8 cellular contexts compared by ENCODE assay signal in the genomic region with DNA sequence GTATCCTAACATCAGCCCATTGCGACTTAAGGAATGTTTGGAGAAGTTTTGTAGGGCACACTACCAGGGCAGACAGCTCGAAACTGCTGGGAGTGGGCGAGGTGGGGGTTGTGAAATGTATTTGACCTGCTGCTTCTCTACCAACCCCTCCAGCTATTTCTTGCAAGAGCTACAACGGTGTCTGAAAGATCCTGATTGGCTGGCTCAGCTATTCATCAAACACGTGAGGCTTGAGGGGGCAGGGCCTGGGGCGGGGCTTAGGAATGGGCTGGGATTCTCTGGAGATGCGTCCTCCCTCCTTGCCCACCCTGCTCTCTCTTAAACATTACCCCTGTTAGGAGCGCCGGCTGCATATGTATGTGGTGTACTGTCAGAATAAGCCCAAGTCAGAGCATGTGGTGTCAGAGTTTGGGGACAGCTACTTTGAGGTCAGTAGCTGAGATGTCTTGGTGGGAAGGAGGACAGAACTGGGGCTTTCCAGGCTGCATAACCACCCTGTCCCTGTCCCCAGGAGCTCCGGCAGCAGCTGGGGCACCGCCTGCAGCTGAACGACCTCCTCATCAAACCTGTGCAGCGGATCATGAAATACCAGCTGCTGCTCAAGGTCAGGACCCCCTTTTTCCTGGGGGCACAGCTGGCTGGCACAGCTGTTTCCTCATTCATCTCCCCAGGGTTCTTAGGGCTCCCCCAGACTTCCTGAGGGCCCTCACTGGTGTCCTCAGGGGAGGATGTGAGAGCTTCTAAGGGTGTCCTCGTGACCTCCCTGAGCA. TPM values are rescaled to one million over a fixed set of nuclear protein-coding genes. Genes with fewer than 3 reads are reported as not detected.
DNase-seq lines count a peak whose midpoint lies in the region; ATAC-seq and TF ChIP-seq lines count a peak whose summit lies in the region.

No MANE protein-coding gene starts in this region.

- H3K79me2 ChIP-seq in GM23248 (ENCODE audit: insufficient read depth): no peaks in the 10 kb centered on the region

- H3K27ac ChIP-seq in GM23248: no peak overlapping the region
- H3K27ac ChIP-seq in esophagus squamous epithelium: no peak overlapping the region
- no peak overlapping the region for H3K27ac ChIP-seq in spleen

- H3K36me3 ChIP-seq in GM23248 (ENCODE audit: low read depth): no peaks in the 10 kb centered on the region; the same call in 1 of the 2 replicates
- peaks cover 0 to 12% (median 0%) of the 10 kb centered on the region in 3 donors for H3K36me3 ChIP-seq in esophagus squamous epithelium
- peaks cover 0 to 16% (median 0%) of the 10 kb centered on the region in 6 donors for H3K36me3 ChIP-seq in spleen

- H3K4me1 Mint-ChIP-seq in activated CD8-positive, alpha-beta T cell treated with anti-CD3 and anti-CD28 coated beads for 36 hours (ENCODE audit: low read depth): peaks cover 9% of the 10 kb centered on the region
- peaks cover 15% of the 10 kb centered on the region for H3K4me1 Mint-ChIP-seq in activated CD8-positive, alpha-beta T cell treated with anti-CD3 and anti-CD28 coated beads, Interleukin-2, amount 10 ng/mL, durations not matched to agents 7 days and 5 days (ENCODE audit: low read depth)
- peaks cover 36 to 57% (median 57%) of the 10 kb centered on the region in 3 donors for H3K4me1 Mint-ChIP-seq in naive B cell

- no peaks in the 10 kb centered on the region for H3K9me3 Mint-ChIP-seq in activated CD8-positive, alpha-beta T cell treated with anti-CD3 and anti-CD28 coated beads for 36 hours
- H3K9me3 Mint-ChIP-seq in activated CD8-positive, alpha-beta T cell treated with anti-CD3 and anti-CD28 coated beads, Interleukin-2, amount 10 ng/mL, durations not matched to agents 7 days and 5 days (ENCODE audit: insufficient read depth): no peaks in the 10 kb centered on the region
- no peaks in the 10 kb centered on the region for H3K9me3 Mint-ChIP-seq in naive B cell

- H3K4me1 ChIP-seq in GM23248 (ENCODE audit: insufficient read depth) (peaks cover 25% of the 10 kb centered on the region), esophagus squamous epithelium (peaks cover 10 to 65% (median 13%) of the 10 kb centered on the region in 3 donors), spleen (peaks cover 13 to 62% (median 47%) of the 10 kb centered on the region in 6 donors)

- no peak overlapping the region for H3K4me3 ChIP-seq in GM23248
- H3K4me3 ChIP-seq in esophagus squamous epithelium: no peak overlapping the region
- peak overlapping the region in 1 of 8 donors; percentile 24 for H3K4me3 ChIP-seq in spleen

- H4K20me1 ChIP-seq in GM23248 (ENCODE audit: insufficient read depth): no peaks in the 10 kb centered on the region

- CTCF ChIA-PET in activated CD8-positive, alpha-beta T cell treated with anti-CD3 and anti-CD28 coated beads for 36 hours (lab: Charles Lee): interaction anchor here (2.1 to 8.0 kb wide), 3 partner anchors 13 to 31 kb away, joined by 7 to 60 read pairs (median 9); no protein-coding TSS in a partner anchor
- CTCF ChIA-PET in activated CD8-positive, alpha-beta T cell treated with anti-CD3 and anti-CD28 coated beads, Interleukin-2, amount 10 ng/mL, durations not matched to agents 7 days and 5 days (lab: Charles Lee): interaction anchor here (1.0 to 4.3 kb wide), 8 partner anchors 9 to 156 kb away, joined by 3 to 28 read pairs (median 4); partner anchors contain the start of genes B4GALNT1 and GLI1

- peak; percentile 12 for ATAC-seq in activated CD8-positive, alpha-beta T cell treated with anti-CD3 and anti-CD28 coated beads for 36 hours
- no peak for ATAC-seq in activated CD8-positive, alpha-beta T cell treated with anti-CD3 and anti-CD28 coated beads, Interleukin-2, amount 10 ng/mL, durations not matched to agents 7 days and 5 days
- peak; percentile 83 to 87 for ATAC-seq in naive B cell (ENCODE audit: low read depth in 2 of 2)
- no peak for ATAC-seq in HG03025 (IDR thresholded peaks at IDR 0.05; ENCODE audit: low FRiP score, unreplicated experiment)

- H3K9me2 ChIP-seq in GM23248 (ENCODE audit: insufficient read depth): no peaks in the 10 kb centered on the region

- no peak for TF ChIP-seq CTCF in activated CD8-positive, alpha-beta T cell treated with anti-CD3 and anti-CD28 coated beads for 36 hours (IDR thresholded peaks at IDR 0.05)
- TF ChIP-seq CTCF in esophagus squamous epithelium (IDR thresholded peaks at IDR 0.05): no peak
- TF ChIP-seq CTCF in spleen (IDR thresholded peaks at IDR 0.05 in 8 of 11, conservative IDR thresholded peaks at IDR 0.05 in 3 of 11): no peak

- TF ChIP-seq POLR2A in esophagus squamous epithelium (IDR thresholded peaks at IDR 0.05) (no peak), spleen (IDR thresholded peaks at IDR 0.05) (no peak)

- H3K9ac ChIP-seq in GM23248: no peak overlapping the region

- no peaks in the 10 kb centered on the region for H3K36me3 Mint-ChIP-seq in activated CD8-positive, alpha-beta T cell treated with anti-CD3 and anti-CD28 coated beads for 36 hours (ENCODE audit: low read depth)
- no peaks in the 10 kb centered on the region for H3K36me3 Mint-ChIP-seq in activated CD8-positive, alpha-beta T cell treated with anti-CD3 and anti-CD28 coated beads, Interleukin-2, amount 10 ng/mL, durations not matched to agents 7 days and 5 days (ENCODE audit: low read depth)
- no peaks in the 10 kb centered on the region for H3K36me3 Mint-ChIP-seq in naive B cell

- 71 to 72% methylated on average over 14 of the region's 14 CpGs for WGBS in GM23248 (ENCODE audit: low coverage in 1 of 2, low lambda C conversion rate in 2 of 2, missing lambda C conversion rate in 2 of 2), 2 experiments
- WGBS in esophagus squamous epithelium, 2 donors: 59 to 62% methylated on average over 3 to 9 of the region's 14 CpGs
- 30 to 42% (median 39%) methylated on average over 13 to 14 of the region's 14 CpGs for WGBS in spleen, 5 donors

- in situ Hi-C loops in GM23248 (cut with MboI): no loop called here

- H3K27me3 Mint-ChIP-seq in activated CD8-positive, alpha-beta T cell treated with anti-CD3 and anti-CD28 coated beads for 36 hours: peaks cover 32% of the 10 kb centered on the region
- peaks cover 71% of the 10 kb centered on the region for H3K27me3 Mint-ChIP-seq in activated CD8-positive, alpha-beta T cell treated with anti-CD3 and anti-CD28 coated beads, Interleukin-2, amount 10 ng/mL, durations not matched to agents 7 days and 5 days (ENCODE audit: low read depth)
- H3K27me3 Mint-ChIP-seq in naive B cell: peaks cover 46 to 82% (median 64%) of the 10 kb centered on the region in 3 donors

- peaks cover 6% of the 10 kb centered on the region; the same call in 1 of the 2 replicates for H3F3A ChIP-seq in GM23248 (ENCODE audit: insufficient read depth)

- H3K4me3 Mint-ChIP-seq in activated CD8-positive, alpha-beta T cell treated with anti-CD3 and anti-CD28 coated beads for 36 hours: no peak overlapping the region
- H3K4me3 Mint-ChIP-seq in activated CD8-positive, alpha-beta T cell treated with anti-CD3 and anti-CD28 coated beads, Interleukin-2, amount 10 ng/mL, durations not matched to agents 7 days and 5 days: no peak overlapping the region
- H3K4me3 Mint-ChIP-seq in naive B cell: peak overlapping the region; percentile 10 to 81 (median 60)

- intact Hi-C loops in activated CD8-positive, alpha-beta T cell treated with anti-CD3 and anti-CD28 coated beads for 36 hours (cut with micrococcal nuclease): no loop called here
- intact Hi-C loops in esophagus squamous epithelium (cut with DNase I): no loop called here
- intact Hi-C loops in spleen (cut with DNase I; ENCODE audit: low total_unique reads): no loop called here

- peak; percentile 49 for DNase-seq in activated CD8-positive, alpha-beta T cell treated with anti-CD3 and anti-CD28 coated beads for 36 hours
- DNase-seq in activated CD8-positive, alpha-beta T cell treated with anti-CD3 and anti-CD28 coated beads, Interleukin-2, amount 10 ng/mL, durations not matched to agents 7 days and 5 days: no peak
- peak; percentile 45 for DNase-seq in GM23248
- DNase-seq in NCI-H69 (lab: John Stamatoyannopoulos, UW): peak; percentile 10
- DNase-seq in naive B cell: peak; percentile 74
- no peak for DNase-seq in esophagus squamous epithelium (lab: John Stamatoyannopoulos, UW)
- DNase-seq in spleen: no peak

- H3K27me3 ChIP-seq in GM23248 (replicated peaks; ENCODE audit: insufficient read depth) (no peaks in the 10 kb centered on the region), esophagus squamous epithelium (peaks cover 0 to 89% (median 0%) of the 10 kb centered on the region in 4 donors), spleen (replicated peaks in 1 of 7) (peaks cover 0 to 100% (median 42%) of the 10 kb centered on the region in 7 donors)

- H3K4me2 ChIP-seq in GM23248 (ENCODE audit: unreplicated experiment): no peak overlapping the region

- no peaks in the 10 kb centered on the region for H3K9me3 ChIP-seq in GM23248 (ENCODE audit: low read depth)
- H3K9me3 ChIP-seq in esophagus squamous epithelium: no peaks in the 10 kb centered on the region
- no peaks in the 10 kb centered on the region for H3K9me3 ChIP-seq in spleen

- POLR2A ChIA-PET in activated CD8-positive, alpha-beta T cell treated with anti-CD3 and anti-CD28 coated beads for 36 hours (lab: Charles Lee): interaction anchor here (0.7 to 4.8 kb wide), 4 partner anchors 10 to 31 kb away, joined by 3 to 27 read pairs (median 12); partner anchors contain the start of genes DTX3 and PIP4K2C
- POLR2A ChIA-PET in activated CD8-positive, alpha-beta T cell treated with anti-CD3 and anti-CD28 coated beads, Interleukin-2, amount 10 ng/mL, durations not matched to agents 7 days and 5 days (lab: Charles Lee): interaction anchor here (0.9 kb wide), 1 partner anchor 9 kb away, joined by 3 read pairs; no protein-coding TSS in a partner anchor

- no peak overlapping the region for H2AFZ ChIP-seq in GM23248

- H3K27ac Mint-ChIP-seq in activated CD8-positive, alpha-beta T cell treated with anti-CD3 and anti-CD28 coated beads for 36 hours: no peak overlapping the region
- H3K27ac Mint-ChIP-seq in activated CD8-positive, alpha-beta T cell treated with anti-CD3 and anti-CD28 coated beads, Interleukin-2, amount 10 ng/mL, durations not matched to agents 7 days and 5 days: no peak overlapping the region
- peak overlapping the region in 4 of 6 donors; percentile 17 to 71 (median 43) for H3K27ac Mint-ChIP-seq in naive B cell

RNA-seq across cellular contexts. Expression of gene ARHGEF25, which starts 3.1 kb away (rescaled TPM):
- 1 to 10 TPM; 1.1 to 1.2 TPM for total RNA-seq in activated CD8-positive, alpha-beta T cell treated with anti-CD3 and anti-CD28 coated beads for 36 hours
- total RNA-seq in activated CD8-positive, alpha-beta T cell treated with anti-CD3 and anti-CD28 coated beads, Interleukin-2, amount 10 ng/mL, durations not matched to agents 7 days and 5 days: under 1 TPM; 0.37 TPM
- 24.2 and 43.0 TPM in 2 replicates for total RNA-seq in GM23248 (2014; rRNA removed; shearing (Covaris generic))
- polyA plus RNA-seq in GM23248 (2016; fragmentation: Nextera tagmentation; extraction: Ambion mirVana) (0.24 and 0.60 TPM in 2 replicates), naive B cell (ENCODE audit: low read depth in 6 of 6) (not detected), spleen (10 to 100 TPM; 13.7 to 26.6 (median 22.5) TPM)
- total RNA-seq in esophagus squamous epithelium (10 to 100 TPM in 1 of 4 donors, 1 to 10 TPM in 2, under 1 TPM in 1; 0.76 to 27.7 (median 6.2) TPM), spleen (10 to 100 TPM in 6 of 7 donors, 1 to 10 TPM in 1; 9.3 to 19.5 (median 14.8) TPM)

RNA-seq across cellular contexts. Expression of gene DTX3, which starts 9.7 kb away (rescaled TPM):
- total RNA-seq in activated CD8-positive, alpha-beta T cell treated with anti-CD3 and anti-CD28 coated beads for 36 hours: 10 to 100 TPM; 13.7 to 15.1 TPM
- total RNA-seq in activated CD8-positive, alpha-beta T cell treated with anti-CD3 and anti-CD28 coated beads, Interleukin-2, amount 10 ng/mL, durations not matched to agents 7 days and 5 days: 10 to 100 TPM; 15.4 to 17.8 TPM
- 12.3 and 19.6 TPM in 2 replicates for total RNA-seq in GM23248 (2014; rRNA removed; shearing (Covaris generic))
- polyA plus RNA-seq in GM23248 (2016; fragmentation: Nextera tagmentation; extraction: Ambion mirVana): 7.7 and 8.7 TPM in 2 replicates
- under 1 TPM in 5 of 6 donors, not detected in 1; 0.16 to 0.53 (median 0.29) TPM for polyA plus RNA-seq in naive B cell (ENCODE audit: low read depth in 6 of 6)
- 10 to 100 TPM in 1 of 4 donors, 1 to 10 TPM in 3; 1.6 to 16.6 (median 5.6) TPM for total RNA-seq in esophagus squamous epithelium
- total RNA-seq in spleen: 10 to 100 TPM; 15.3 to 30.7 (median 21.0) TPM
- polyA plus RNA-seq in spleen: 10 to 100 TPM; 13.7 to 24.3 (median 22.2) TPM

RNA-seq across cellular contexts. Expression of gene B4GALNT1, which starts 18.6 kb away (rescaled TPM):
- total RNA-seq in activated CD8-positive, alpha-beta T cell treated with anti-CD3 and anti-CD28 coated beads for 36 hours: 1 to 10 TPM in 1 of 2 experiments, under 1 TPM in 1; 0.61 to 1.4 TPM
- total RNA-seq in activated CD8-positive, alpha-beta T cell treated with anti-CD3 and anti-CD28 coated beads, Interleukin-2, amount 10 ng/mL, durations not matched to agents 7 days and 5 days: under 1 TPM; 0.84 to 0.99 TPM
- 7.8 and 8.6 TPM in 2 replicates for total RNA-seq in GM23248 (2014; rRNA removed; shearing (Covaris generic))
- 4.7 and 5.4 TPM in 2 replicates for polyA plus RNA-seq in GM23248 (2016; fragmentation: Nextera tagmentation; extraction: Ambion mirVana)
- not detected for polyA plus RNA-seq in naive B cell (ENCODE audit: low read depth in 6 of 6)
- under 1 TPM; 0.18 to 0.56 (median 0.23) TPM for total RNA-seq in esophagus squamous epithelium
- 1 to 10 TPM in 3 of 7 donors, under 1 TPM in 4; 0.39 to 2.2 (median 0.79) TPM for total RNA-seq in spleen
- polyA plus RNA-seq in spleen: 1 to 10 TPM in 1 of 3 donors, under 1 TPM in 2; 0.83 to 1.5 (median 0.93) TPM

RNA-seq across cellular contexts. Expression of gene PIP4K2C, which starts 23.4 kb away (rescaled TPM):
- total RNA-seq in activated CD8-positive, alpha-beta T cell treated with anti-CD3 and anti-CD28 coated beads for 36 hours: 10 to 100 TPM; 10.7 to 12.3 TPM
- 10 to 100 TPM; 16.8 to 17.9 TPM for total RNA-seq in activated CD8-positive, alpha-beta T cell treated with anti-CD3 and anti-CD28 coated beads, Interleukin-2, amount 10 ng/mL, durations not matched to agents 7 days and 5 days
- total RNA-seq in GM23248 (2014; rRNA removed; shearing (Covaris generic)): 21.5 and 27.3 TPM in 2 replicates
- polyA plus RNA-seq in GM23248 (2016; fragmentation: Nextera tagmentation; extraction: Ambion mirVana) (20.7 and 22.5 TPM in 2 replicates), naive B cell (ENCODE audit: low read depth in 6 of 6) (10 to 100 TPM; 15.8 to 42.0 (median 19.1) TPM), spleen (1 to 10 TPM; 5.7 to 7.5 (median 6.3) TPM)
- total RNA-seq in esophagus squamous epithelium (10 to 100 TPM; 25.2 to 41.7 (median 33.1) TPM), spleen (10 to 100 TPM; 15.0 to 20.9 (median 18.8) TPM)

Comparison
In these comparisons a context has a peak if more than half of its experiments do, and no peak if none do; other contexts are left out.
1. ATAC-seq: peak in activated CD8-positive, alpha-beta T cell treated with anti-CD3 and anti-CD28 coated beads for 36 hours (single experiment) and naive B cell (2 of 2); none in activated CD8-positive, alpha-beta T cell treated with anti-CD3 and anti-CD28 coated beads, Interleukin-2, amount 10 ng/mL, durations not matched to agents 7 days and 5 days (single experiment) and HG03025 (single experiment).
2. DNase-seq: peak in activated CD8-positive, alpha-beta T cell treated with anti-CD3 and anti-CD28 coated beads for 36 hours (single experiment), GM23248 (single experiment), NCI-H69 (single experiment) and naive B cell (single experiment); none in activated CD8-positive, alpha-beta T cell treated with anti-CD3 and anti-CD28 coated beads, Interleukin-2, amount 10 ng/mL, durations not matched to agents 7 days and 5 days (single experiment), esophagus squamous epithelium (single experiment) and spleen (single experiment).
3. H3K27ac Mint-ChIP-seq: peak in naive B cell (4 of 6); none in activated CD8-positive, alpha-beta T cell treated with anti-CD3 and anti-CD28 coated beads for 36 hours (single experiment) and activated CD8-positive, alpha-beta T cell treated with anti-CD3 and anti-CD28 coated beads, Interleukin-2, amount 10 ng/mL, durations not matched to agents 7 days and 5 days (single experiment).
4. H3K4me3 Mint-ChIP-seq: peak in naive B cell (8 of 8); none in activated CD8-positive, alpha-beta T cell treated with anti-CD3 and anti-CD28 coated beads for 36 hours (single experiment) and activated CD8-positive, alpha-beta T cell treated with anti-CD3 and anti-CD28 coated beads, Interleukin-2, amount 10 ng/mL, durations not matched to agents 7 days and 5 days (single experiment).